9 cellular contexts compared by ENCODE assay signal in the genomic region with DNA sequence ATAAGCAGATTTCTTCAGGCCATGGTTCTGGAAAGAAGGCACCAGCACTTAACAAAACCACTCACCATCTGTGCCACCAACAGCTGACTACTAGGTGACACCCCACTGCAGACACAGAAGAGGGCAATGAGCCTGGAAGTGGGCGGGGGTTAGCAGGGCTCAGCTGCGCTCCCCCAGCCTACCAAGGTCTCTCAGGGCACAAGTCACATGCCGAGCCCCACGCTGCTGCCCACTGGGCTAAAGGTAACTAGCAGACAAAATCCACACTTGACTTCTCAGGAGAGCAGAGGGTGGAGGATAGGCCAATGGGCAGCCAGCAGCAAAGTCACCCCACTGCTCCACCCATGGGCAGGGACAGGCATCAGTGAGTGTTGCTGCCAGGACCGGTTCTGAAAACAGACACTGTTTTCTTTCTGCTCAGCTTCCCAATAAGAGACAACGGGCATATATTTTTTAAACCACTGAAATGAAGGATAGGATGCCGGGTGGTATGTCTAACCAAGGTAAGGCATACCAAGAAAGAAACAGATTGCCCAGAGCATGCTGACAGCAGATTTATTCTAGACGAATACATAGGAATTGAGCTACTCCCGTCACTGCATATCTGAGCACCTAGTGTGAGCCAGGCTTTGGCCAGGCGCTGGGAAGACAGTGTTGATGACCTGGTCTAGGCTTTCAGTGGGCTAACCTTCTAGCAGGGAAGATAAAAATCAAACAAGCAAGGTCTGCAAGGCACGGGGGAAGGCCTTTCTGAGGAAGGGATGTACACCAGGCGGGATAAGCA. TPM values are rescaled to one million over a fixed set of nuclear protein-coding genes. Genes with fewer than 3 reads are reported as not detected.
A peak's percentile ranks its signal among the peaks of the same experiment; 100 is the strongest.
DNase-seq lines count a peak whose midpoint lies in the region; ATAC-seq and TF ChIP-seq lines count a peak whose summit lies in the region.
"Had no signal": no experiment of that assay in that cellular context is flagged by ENCODE, and none has a peak within 500 bp of the region (broad histone marks: within the 10 kb centered on the region; RNA-seq: fewer than 3 reads in every experiment).

No MANE protein-coding gene starts in this region.

- peak; percentile 52 to 77 (median 76) for DNase-seq in Peyer's patch
- peak; percentile 78 to 87 for DNase-seq in heart right ventricle
- DNase-seq in stomach: peak; percentile 82
- no peak for DNase-seq in activated T-cell treated with anti-CD3 and anti-CD28 coated beads, Interleukin-2, amount 50 U/mL, for 1 hour
- DNase-seq in COR-L47 (lab: John Stamatoyannopoulos, UW): no peak
- DNase-seq in nephron progenitor cell: no peak

- intact Hi-C loops in heart right ventricle (cut with DNase I) (no loop called here), stomach (cut with DNase I; ENCODE audit: low total_unique reads) (no loop called here)

- H3K27ac Mint-ChIP-seq in nephron progenitor cell: no peak overlapping the region

- no peak for TF ChIP-seq EP300 in stomach (IDR thresholded peaks at IDR 0.05)

- H3K27me3 ChIP-seq in Peyer's patch: no peaks in the 10 kb centered on the region
- no peaks in the 10 kb centered on the region for H3K27me3 ChIP-seq in heart right ventricle
- no peaks in the 10 kb centered on the region for H3K27me3 ChIP-seq in stomach

- H3K36me3 ChIP-seq in Peyer's patch: no peaks in the 10 kb centered on the region
- peaks cover 0 to 22% (median 5%) of the 10 kb centered on the region in 9 donors for H3K36me3 ChIP-seq in heart right ventricle
- H3K36me3 ChIP-seq in stomach: peaks cover 0 to 23% (median 2%) of the 10 kb centered on the region in 4 donors

- H3K4me1 ChIP-seq in Peyer's patch (peaks cover 0 to 11% (median 0%) of the 10 kb centered on the region in 4 donors), heart right ventricle (peaks cover 5 to 84% (median 59%) of the 10 kb centered on the region in 9 donors), stomach (peaks cover 31 to 75% (median 52%) of the 10 kb centered on the region in 4 donors)

- TF ChIP-seq POLR2A in Peyer's patch (IDR thresholded peaks at IDR 0.05) (no peak), stomach (IDR thresholded peaks at IDR 0.05) (no peak)

- H3K9me3 ChIP-seq in Peyer's patch (no peaks in the 10 kb centered on the region), heart right ventricle (no peaks in the 10 kb centered on the region), stomach (no peaks in the 10 kb centered on the region)

- H3K36me3 Mint-ChIP-seq in nephron progenitor cell (ENCODE audit: low read depth): no peaks in the 10 kb centered on the region

- WGBS in heart right ventricle, 2 donors: 59 to 67% methylated on average over 12 of the region's 12 CpGs
- WGBS in stomach, 5 donors: 34 to 54% (median 49%) methylated on average over 12 of the region's 12 CpGs

- TF ChIP-seq CTCF in Peyer's patch (IDR thresholded peaks at IDR 0.05) (no peak), heart right ventricle (IDR thresholded peaks at IDR 0.05) (peak in 3 of 9 donors; percentile 12 to 15 (median 14)), stomach (IDR thresholded peaks at IDR 0.05) (no peak), nephron progenitor cell (IDR thresholded peaks at IDR 0.05) (no peak)

- H3K4me3 Mint-ChIP-seq in nephron progenitor cell: no peak overlapping the region

- no peak overlapping the region for H3K4me3 ChIP-seq in Peyer's patch
- H3K4me3 ChIP-seq in heart right ventricle: peak overlapping the region in 9 of 10 donors; percentile 0 to 45 (median 36)
- H3K4me3 ChIP-seq in stomach: no peak overlapping the region

- peaks cover 21% of the 10 kb centered on the region for H3K27me3 Mint-ChIP-seq in nephron progenitor cell (ENCODE audit: low read depth, poor library complexity)

- no peaks in the 10 kb centered on the region for H3K9me3 Mint-ChIP-seq in nephron progenitor cell

- ATAC-seq in GM18498 (IDR thresholded peaks at IDR 0.05; ENCODE audit: unreplicated experiment) (peak; percentile 88), HG02678 (IDR thresholded peaks at IDR 0.05; ENCODE audit: unreplicated experiment) (peak; percentile 85), heart right ventricle (peak; percentile 90 to 96 (median 92))

- no peak overlapping the region for H3K27ac ChIP-seq in Peyer's patch
- H3K27ac ChIP-seq in heart right ventricle: peak overlapping the region; percentile 61 to 87 (median 76)
- peak overlapping the region; percentile 8 to 72 (median 65) for H3K27ac ChIP-seq in stomach
- H3K27ac ChIP-seq: HL-60 had no signal

- peaks cover 45% of the 10 kb centered on the region for H3K4me1 Mint-ChIP-seq in nephron progenitor cell

RNA-seq across cellular contexts. Expression of gene ACSL1, which starts 20.1 kb away (rescaled TPM):
- total RNA-seq in Peyer's patch (10 to 100 TPM; 14.9 to 23.1 (median 18.1) TPM), heart right ventricle (100 to 1,000 TPM; 181 to 526 (median 239) TPM), stomach (1,000 to 10,000 TPM in 1 of 5 donors, 10 to 100 TPM in 4; 47.1 to 1,170 (median 61.8) TPM)
- polyA plus RNA-seq in heart right ventricle (100 to 1,000 TPM; 127 to 264 TPM), stomach (10 to 100 TPM; 42.8 to 48.2 (median 44.0) TPM)

Comparison
In these comparisons a context has a peak if more than half of its experiments do, and no peak if none do; other contexts are left out.
1. DNase-seq: peak in Peyer's patch (3 of 3), heart right ventricle (2 of 2) and stomach (single experiment); none in activated T-cell treated with anti-CD3 and anti-CD28 coated beads, Interleukin-2, amount 50 U/mL, for 1 hour (single experiment), COR-L47 (single experiment) and nephron progenitor cell (single experiment).
2. H3K27ac ChIP-seq: peak in heart right ventricle (10 of 10) and stomach (5 of 5); none in Peyer's patch (0 of 4).
3. H3K4me3 ChIP-seq: peak in heart right ventricle (9 of 10); none in Peyer's patch (0 of 4) and stomach (0 of 4).
4. Peak in every context shown above with its lines, with median percentiles within 50 percentile points of each other: ATAC-seq.